ENCODE assay signal across 25 cellular contexts in the genomic region with DNA sequence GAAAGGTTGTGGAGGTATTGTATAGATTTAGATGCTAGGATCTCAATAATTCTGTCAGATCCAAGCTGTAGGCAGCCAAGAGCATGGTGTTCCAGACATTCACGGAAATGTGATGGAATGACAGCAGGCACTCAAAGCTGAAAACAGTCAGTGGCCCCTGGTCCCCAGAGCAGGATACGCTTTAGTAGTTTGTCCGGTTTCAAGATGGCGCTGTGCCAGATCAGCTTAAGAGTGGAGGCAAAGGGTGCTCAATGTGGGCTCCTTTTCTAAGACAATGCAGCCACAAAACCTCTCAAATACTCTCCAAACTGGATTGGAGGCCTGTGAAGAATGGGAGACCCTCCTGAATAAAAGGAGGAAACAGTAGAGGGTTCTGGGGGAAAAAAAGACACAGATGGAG.
DNase-seq lines count a peak whose midpoint lies in the region; ATAC-seq and TF ChIP-seq lines count a peak whose summit lies in the region.
"Had no signal": no experiment of that assay in that cellular context is flagged by ENCODE, and none has a peak within 500 bp of the region (broad histone marks: within the 10 kb centered on the region; RNA-seq: fewer than 3 reads in every experiment).

No MANE protein-coding gene starts in this region.

- ATAC-seq in Right ventricle myocardium superior (ENCODE audit: poor library complexity) = no peak
- no peak for ATAC-seq in body of pancreas
- ATAC-seq in lower lobe of right lung = peak in 1 of 2 donors; percentile 34
- ATAC-seq in effector memory CD8-positive, alpha-beta T cell (replicated peaks) = no peak
- no peak for ATAC-seq in HG03108 (IDR thresholded peaks at IDR 0.05; ENCODE audit: unreplicated experiment)
- no peak for ATAC-seq in WTC11
- ATAC-seq: activated CD8-positive, alpha-beta T cell treated with anti-CD3 and anti-CD28 coated beads for 36 hours; CD8-positive, alpha-beta T cell; psoas muscle; SK-N-SH treated with all-trans-retinoic acid at 6 μM for 48 hours had no signal

- no peaks in the 10 kb centered on the region for H3K4me1 Mint-ChIP-seq in effector memory CD8-positive, alpha-beta T cell (ENCODE audit: low read depth in 2 of 2)
- H3K4me1 Mint-ChIP-seq in WTC11 = peaks cover 6% of the 10 kb centered on the region; the same call in 1 of the 2 replicates
- H3K4me1 Mint-ChIP-seq: activated naive CD8-positive, alpha-beta T cell treated with anti-CD3 and anti-CD28 coated beads for 36 hours; B cell; memory B cell had no signal

- 53 to 67% methylated on average over 4 of the region's 4 CpGs for WGBS in body of pancreas, 2 donors

- H3K27me3 ChIP-seq in right atrium auricular region (no peaks in the 10 kb centered on the region), body of pancreas (no peaks in the 10 kb centered on the region), lower lobe of right lung (ENCODE audit: low read depth) (no peaks in the 10 kb centered on the region)
- H3K27me3 ChIP-seq: ascending aorta, testis had no signal

- CTCF ChIA-PET in WTC11 (lab: Charles Lee) = no interaction called here

- H3K36me3 Mint-ChIP-seq in effector memory CD8-positive, alpha-beta T cell (ENCODE audit: insufficient read depth) = no peaks in the 10 kb centered on the region
- peaks cover 19% of the 10 kb centered on the region for H3K36me3 Mint-ChIP-seq in WTC11
- H3K36me3 Mint-ChIP-seq: activated naive CD8-positive, alpha-beta T cell treated with anti-CD3 and anti-CD28 coated beads for 36 hours; CD8-positive, alpha-beta T cell; memory B cell had no signal

- H3K36me3 ChIP-seq in right atrium auricular region (no peaks in the 10 kb centered on the region), body of pancreas (replicated peaks in 1 of 2; ENCODE audit: insufficient read depth in 1 of 2, low read depth in 2 of 2) (no peaks in the 10 kb centered on the region), lower lobe of right lung (no peaks in the 10 kb centered on the region)
- H3K36me3 ChIP-seq: ascending aorta had no signal

- intact Hi-C loops in Right ventricle myocardium superior (cut with DNase I) (no loop called here), body of pancreas (cut with DNase I) (no loop called here), lower lobe of right lung (cut with DNase I) (no loop called here)

- peaks cover 0 to 2% of the 10 kb centered on the region in 2 donors for H3K9me3 Mint-ChIP-seq in effector memory CD8-positive, alpha-beta T cell
- peaks cover 47% of the 10 kb centered on the region for H3K9me3 Mint-ChIP-seq in WTC11
- H3K9me3 Mint-ChIP-seq: activated CD8-positive, alpha-beta T cell treated with anti-CD3 and anti-CD28 coated beads for 36 hours; activated naive CD8-positive, alpha-beta T cell treated with anti-CD3 and anti-CD28 coated beads for 36 hours; CD8-positive, alpha-beta T cell had no signal

- DNase-seq in Right ventricle myocardium superior (peak; percentile 42), right atrium auricular region (ENCODE audit: low spot score) (no peak), body of pancreas (peak in 3 of 4 donors; percentile 16 to 34 (median 30)), lower lobe of right lung (peak; percentile 49), T-helper 2 cell (no peak), WTC11 (ENCODE audit: low spot score) (no peak)
- DNase-seq in effector memory CD8-positive, alpha-beta T cell = no peak
- DNase-seq: activated CD8-positive, alpha-beta T cell treated with anti-CD3 and anti-CD28 coated beads for 36 hours; activated effector memory CD4-positive, alpha-beta T cell treated with Interleukin-2 at 50 U/mL for 16 hours; activated naive CD8-positive, alpha-beta T cell treated with anti-CD3 and anti-CD28 coated beads for 36 hours; CD8-positive, alpha-beta T cell; cerebellar nuclear complex; glutamatergic neuron; kidney; NCI-H1048; stimulated activated CD4-positive, alpha-beta T cell treated with anti-CD3 and anti-CD28 coated beads, Interleukin-15, amount 100 ng/mL, for 24 hours; stimulated activated naive CD4-positive, alpha-beta T cell treated with Interleukin-2 at 50 U/mL for 16 hours had no signal

- H3K9me3 ChIP-seq in right atrium auricular region (no peaks in the 10 kb centered on the region), body of pancreas (no peaks in the 10 kb centered on the region), lower lobe of right lung (no peaks in the 10 kb centered on the region)
- H3K9me3 ChIP-seq: ascending aorta, psoas muscle, testis had no signal

- TF ChIP-seq CTCF in right atrium auricular region (IDR thresholded peaks at IDR 0.05) (no peak), body of pancreas (IDR thresholded peaks at IDR 0.05) (no peak), lower lobe of right lung (IDR thresholded peaks at IDR 0.05) (no peak), WTC11 (IDR thresholded peaks at IDR 0.05) (no peak)

- H3K27ac Mint-ChIP-seq in effector memory CD8-positive, alpha-beta T cell = no peak overlapping the region
- no peak overlapping the region for H3K27ac Mint-ChIP-seq in WTC11
- H3K27ac Mint-ChIP-seq: activated CD8-positive, alpha-beta T cell treated with anti-CD3 and anti-CD28 coated beads for 36 hours; activated naive CD8-positive, alpha-beta T cell treated with anti-CD3 and anti-CD28 coated beads for 36 hours; B cell; CD8-positive, alpha-beta T cell; memory B cell had no signal

- H3K4me3 ChIP-seq in right atrium auricular region (no peak overlapping the region), body of pancreas (no peak overlapping the region), lower lobe of right lung (no peak overlapping the region)
- H3K4me3 ChIP-seq: ascending aorta, GM23248, psoas muscle, testis had no signal

- peaks cover 0 to 5% of the 10 kb centered on the region in 2 donors for H3K4me1 ChIP-seq in right atrium auricular region
- H3K4me1 ChIP-seq in body of pancreas = no peaks in the 10 kb centered on the region
- H3K4me1 ChIP-seq in lower lobe of right lung = no peaks in the 10 kb centered on the region
- H3K4me1 ChIP-seq: ascending aorta, psoas muscle, testis had no signal

- POLR2A ChIA-PET in WTC11 (lab: Charles Lee) = no interaction called here

- no peak for TF ChIP-seq POLR2A in body of pancreas (IDR thresholded peaks at IDR 0.05)

- no peak overlapping the region for H3K4me3 Mint-ChIP-seq in effector memory CD8-positive, alpha-beta T cell
- no peak overlapping the region for H3K4me3 Mint-ChIP-seq in WTC11
- H3K4me3 Mint-ChIP-seq: activated CD8-positive, alpha-beta T cell treated with anti-CD3 and anti-CD28 coated beads for 36 hours; activated naive CD8-positive, alpha-beta T cell treated with anti-CD3 and anti-CD28 coated beads for 36 hours; B cell; CD8-positive, alpha-beta T cell; memory B cell had no signal

- no peaks in the 10 kb centered on the region for H3K27me3 Mint-ChIP-seq in effector memory CD8-positive, alpha-beta T cell
- H3K27me3 Mint-ChIP-seq in WTC11 (ENCODE audit: low read depth) = peaks cover 3% of the 10 kb centered on the region; the same call in 1 of the 2 replicates

- H3K27ac ChIP-seq in right atrium auricular region = no peak overlapping the region
- no peak overlapping the region for H3K27ac ChIP-seq in body of pancreas
- no peak overlapping the region for H3K27ac ChIP-seq in lower lobe of right lung
- H3K27ac ChIP-seq: ascending aorta, GM23248, psoas muscle, testis had no signal

TF ChIP-seq in WTC11, 78 proteins besides CTCF, POLR2A, EP300 and RAD21:
- TF ChIP-seq, protein P1, sequence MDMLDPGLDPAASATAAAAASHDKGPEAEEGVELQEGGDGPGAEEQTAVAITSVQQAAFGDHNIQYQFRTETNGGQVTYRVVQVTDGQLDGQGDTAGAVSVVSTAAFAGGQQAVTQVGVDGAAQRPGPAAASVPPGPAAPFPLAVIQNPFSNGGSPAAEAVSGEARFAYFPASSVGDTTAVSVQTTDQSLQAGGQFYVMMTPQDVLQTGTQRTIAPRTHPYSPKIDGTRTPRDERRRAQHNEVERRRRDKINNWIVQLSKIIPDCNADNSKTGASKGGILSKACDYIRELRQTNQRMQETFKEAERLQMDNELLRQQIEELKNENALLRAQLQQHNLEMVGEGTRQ (CRISPR knock-in tag; IDR thresholded peaks at IDR 0.05) = no peak
- TF ChIP-seq NR3C1 (CRISPR knock-in tag; conservative IDR thresholded peaks at IDR 0.05; ENCODE audit: low read depth) (no peak), FOXK1 (CRISPR knock-in tag; IDR thresholded peaks at IDR 0.05) (no peak)

Comparison
In these comparisons a context has a peak if more than half of its experiments do, and no peak if none do; other contexts are left out.
1. DNase-seq: peak in Right ventricle myocardium superior (single experiment), body of pancreas (3 of 4) and lower lobe of right lung (single experiment); none in right atrium auricular region (single experiment), effector memory CD8-positive, alpha-beta T cell (0 of 3), T-helper 2 cell (0 of 5) and WTC11 (single experiment).